ENCODE assay signal across 21 cellular contexts in the genomic region with DNA sequence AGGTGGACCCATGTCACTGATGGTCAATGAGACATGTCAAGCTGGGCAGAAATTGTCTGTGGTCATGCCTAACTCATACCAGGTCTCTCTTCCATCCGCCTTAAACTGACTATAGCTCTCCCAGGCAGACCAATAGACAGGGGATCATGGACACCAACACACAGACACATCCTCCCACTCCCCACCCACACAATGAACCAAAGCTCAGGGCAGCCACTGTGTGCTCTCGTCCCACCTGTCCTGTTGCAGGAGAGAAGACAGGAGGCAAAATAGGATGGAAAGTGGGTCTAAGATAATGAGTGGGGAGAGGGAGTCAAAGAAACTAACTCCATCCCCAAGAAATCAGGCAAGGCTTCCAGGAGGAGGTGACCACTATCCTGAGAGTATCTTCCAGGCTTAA. TPM values are rescaled to one million over a fixed set of nuclear protein-coding genes. Genes with fewer than 3 reads are reported as not detected.
DNase-seq lines count a peak whose midpoint lies in the region; ATAC-seq, FAIRE-seq and TF ChIP-seq lines count a peak whose summit lies in the region.
"Had no signal": no experiment of that assay in that cellular context is flagged by ENCODE, and none has a peak within 500 bp of the region (broad histone marks: within the 10 kb centered on the region; RNA-seq: fewer than 3 reads in every experiment).

No MANE protein-coding gene starts in this region.

- no peak overlapping the region for H3K9ac ChIP-seq in astrocyte (ENCODE audit: low read length)
- no peak overlapping the region for H3K9ac ChIP-seq in H9 (ENCODE audit: extremely low read depth, insufficient read length, low read length)
- H3K9ac ChIP-seq: BLaER1 treated with 17β-estradiol and CSF1 and Interleukin-3, amounts not matched to agents 10 nM and 100 nM had no signal

- no peaks in the 10 kb centered on the region for H3K9me3 Mint-ChIP-seq in natural killer cell treated with Interleukin-12 subunit alpha and Interleukin-12 subunit beta and Interleukin-15 and Interleukin-18, amount 100 ng/mL, for 72 hours
- H3K9me3 Mint-ChIP-seq in natural killer cell = no peaks in the 10 kb centered on the region
- H3K9me3 Mint-ChIP-seq in astrocyte (ENCODE audit: unreplicated experiment) = peaks cover 4% of the 10 kb centered on the region
- H3K9me3 Mint-ChIP-seq in glutamatergic neuron (ENCODE audit: unreplicated experiment) = peaks cover 6% of the 10 kb centered on the region
- no peaks in the 10 kb centered on the region for H3K9me3 Mint-ChIP-seq in H9
- no peaks in the 10 kb centered on the region for H3K9me3 Mint-ChIP-seq in activated naive CD4-positive, alpha-beta T cell treated with anti-CD3 and anti-CD28 coated beads, Interleukin-2, amount 50 U/mL, for 72 hours
- H3K9me3 Mint-ChIP-seq: CD4-positive, alpha-beta T cell; CD8-positive, alpha-beta memory T cell; GM23338 had no signal

- no peak overlapping the region for H3K4me3 ChIP-seq in astrocyte (ENCODE audit: insufficient read depth, low read depth, low read length)
- no peak overlapping the region for H3K4me3 ChIP-seq in osteoblast (ENCODE audit: insufficient read depth, low read length)
- H3K4me3 ChIP-seq: BLaER1 treated with 17β-estradiol and CSF1 and Interleukin-3, amounts not matched to agents 10 nM and 100 nM; GM23338 had no signal

- H3K9me3 ChIP-seq in astrocyte (ENCODE audit: insufficient read depth, low read depth, low read length) (no peaks in the 10 kb centered on the region), H9 (ENCODE audit: control insufficient read depth, low read depth, low read length) (no peaks in the 10 kb centered on the region), osteoblast (ENCODE audit: low read depth, low read length) (no peaks in the 10 kb centered on the region)
- H3K9me3 ChIP-seq: BE2C; BLaER1 treated with 17β-estradiol and CSF1 and Interleukin-3, amounts not matched to agents 10 nM and 100 nM had no signal

- DNase-seq in natural killer cell treated with Interleukin-12 subunit alpha and Interleukin-12 subunit beta and Interleukin-15 and Interleukin-18, amount 100 ng/mL, for 72 hours (ENCODE audit: low spot score) = peak; percentile 16
- DNase-seq in natural killer cell = no peak
- no peak for DNase-seq in astrocyte (ENCODE audit: low read depth)
- no peak for DNase-seq in glutamatergic neuron
- no peak for DNase-seq in H9
- no peak for DNase-seq in activated naive CD4-positive, alpha-beta T cell treated with anti-CD3 and anti-CD28 coated beads, Interleukin-2, amount 50 U/mL, for 72 hours (ENCODE audit: low spot score in 2 of 2)
- no peak for DNase-seq in DMS 273 treated with DMSO at 0.1 percent for 48 hours (lab: John Stamatoyannopoulos, UW)
- DNase-seq in osteoblast (ENCODE audit: insufficient read length, low spot score, missing footprints) = no peak
- DNase-seq: AML-193; BE2C; CD4-positive, alpha-beta T cell; CD8-positive, alpha-beta memory T cell; DND-41 had no signal

- H3K27ac ChIP-seq in astrocyte (ENCODE audit: low read depth, low read length) (no peak overlapping the region), H9 (ENCODE audit: insufficient read length, low read depth, low read length) (no peak overlapping the region), osteoblast (ENCODE audit: low read depth, low read length) (no peak overlapping the region)
- H3K27ac ChIP-seq: 22Rv1; BLaER1 treated with 17β-estradiol and CSF1 and Interleukin-3, amounts not matched to agents 10 nM and 100 nM had no signal

- no peak overlapping the region for H2AK5ac ChIP-seq in H9 (ENCODE audit: insufficient read length, low read length)

- H3K27me3 ChIP-seq in astrocyte (ENCODE audit: insufficient read depth, low read length) (peaks cover 42% of the 10 kb centered on the region), H9 (ENCODE audit: insufficient read depth, low read length) (peaks cover 7% of the 10 kb centered on the region; the same call in 1 of the 2 replicates), osteoblast (ENCODE audit: insufficient read depth, low read length) (peaks cover 51% of the 10 kb centered on the region)
- H3K27me3 ChIP-seq: BE2C had no signal

- H3K79me2 ChIP-seq in astrocyte (ENCODE audit: insufficient read depth, low read length) = no peaks in the 10 kb centered on the region
- no peaks in the 10 kb centered on the region for H3K79me2 ChIP-seq in H9 (ENCODE audit: insufficient read depth, low read length)
- no peaks in the 10 kb centered on the region for H3K79me2 ChIP-seq in osteoblast (ENCODE audit: insufficient read depth, low read length)

- H3T11ph ChIP-seq in H9 (ENCODE audit: low read length) = no peak overlapping the region

- no peak overlapping the region for H3K18ac ChIP-seq in H9 (ENCODE audit: insufficient read length, low read depth, low read length)

- peaks cover 33 to 42% of the 10 kb centered on the region in 2 donors for H3K27me3 Mint-ChIP-seq in natural killer cell treated with Interleukin-12 subunit alpha and Interleukin-12 subunit beta and Interleukin-15 and Interleukin-18, amount 100 ng/mL, for 72 hours
- H3K27me3 Mint-ChIP-seq in natural killer cell (ENCODE audit: low read depth in 2 of 2) (peaks cover 29 to 38% of the 10 kb centered on the region in 2 donors), astrocyte (ENCODE audit: low read depth, unreplicated experiment) (peaks cover 70% of the 10 kb centered on the region), glutamatergic neuron (ENCODE audit: unreplicated experiment) (peaks cover 11% of the 10 kb centered on the region), H9 (ENCODE audit: low read depth) (peaks cover 40% of the 10 kb centered on the region)

- WGBS in H9 (ENCODE audit: extremely low coverage, insufficient read length, low lambda C conversion rate) = no CpG with 5 or more reads among the region's 2 CpGs

- H3K36me3 ChIP-seq in astrocyte (ENCODE audit: insufficient read depth, low read length) = no peaks in the 10 kb centered on the region
- no peaks in the 10 kb centered on the region for H3K36me3 ChIP-seq in osteoblast (ENCODE audit: insufficient read depth, low read length)
- H3K36me3 ChIP-seq: BE2C; BLaER1 treated with 17β-estradiol and CSF1 and Interleukin-3, amounts not matched to agents 10 nM and 100 nM had no signal

- H2AFZ ChIP-seq in astrocyte (ENCODE audit: low read depth, low read length) (no peak overlapping the region), H9 (ENCODE audit: low read length) (no peak overlapping the region), osteoblast (ENCODE audit: low read length) (no peak overlapping the region)
- H2AFZ ChIP-seq: GM23338 had no signal

- no peak for TF ChIP-seq CTCF in natural killer cell (IDR thresholded peaks at IDR 0.05)
- no peak for TF ChIP-seq CTCF in astrocyte (IDR thresholded peaks at IDR 0.05; ENCODE audit: insufficient read depth, low read depth, low read length)
- TF ChIP-seq CTCF in glutamatergic neuron (IDR thresholded peaks at IDR 0.05; ENCODE audit: partially characterized antibody, unreplicated experiment) = no peak
- TF ChIP-seq CTCF in H9 (conservative IDR thresholded peaks at IDR 0.05) = no peak
- TF ChIP-seq CTCF in osteoblast (IDR thresholded peaks at IDR 0.05; ENCODE audit: extremely low read depth, low read depth, low read length) = no peak

- H3K4me2 ChIP-seq in astrocyte (ENCODE audit: low read length) (no peak overlapping the region), H9 (ENCODE audit: insufficient read depth, insufficient read length, low read length) (no peak overlapping the region), osteoblast (ENCODE audit: insufficient read depth, low read length) (no peak overlapping the region)
- H3K4me2 ChIP-seq: GM23338 had no signal

- H3K79me1 ChIP-seq in H9 (ENCODE audit: insufficient read depth, low read depth, low read length, poor library complexity, severe bottlenecking) = no peaks in the 10 kb centered on the region

- H3K56ac ChIP-seq in H9 (ENCODE audit: insufficient read length, low read depth, low read length) = no peak overlapping the region

- H4K91ac ChIP-seq in H9 (ENCODE audit: insufficient read length, low read depth, low read length) = no peak overlapping the region

- H3K4me1 ChIP-seq in astrocyte (ENCODE audit: insufficient read depth, low read length) (no peaks in the 10 kb centered on the region), H9 (ENCODE audit: insufficient read depth, low read length) (0 out of 2 replicates have a peak, but pooled peaks cover 2% of the 10 kb centered on the region), osteoblast (ENCODE audit: insufficient read depth, low read length) (no peaks in the 10 kb centered on the region)
- H3K4me1 ChIP-seq: BE2C had no signal

- H4K20me1 ChIP-seq in astrocyte (ENCODE audit: insufficient read depth, low read length) = no peaks in the 10 kb centered on the region
- no peaks in the 10 kb centered on the region for H4K20me1 ChIP-seq in H9 (ENCODE audit: control insufficient read depth, insufficient read depth, insufficient read length)
- no peaks in the 10 kb centered on the region for H4K20me1 ChIP-seq in osteoblast (ENCODE audit: insufficient read depth, low read length)
- H4K20me1 ChIP-seq: BLaER1 treated with 17β-estradiol and CSF1 and Interleukin-3, amounts not matched to agents 10 nM and 100 nM had no signal

- peaks cover 0 to 2% of the 10 kb centered on the region in 2 donors for H3K4me1 Mint-ChIP-seq in natural killer cell treated with Interleukin-12 subunit alpha and Interleukin-12 subunit beta and Interleukin-15 and Interleukin-18, amount 100 ng/mL, for 72 hours (ENCODE audit: low read depth in 2 of 2)
- H3K4me1 Mint-ChIP-seq in natural killer cell = peaks cover 5 to 9% of the 10 kb centered on the region in 2 donors
- peaks cover 1% of the 10 kb centered on the region for H3K4me1 Mint-ChIP-seq in astrocyte (ENCODE audit: low read depth, unreplicated experiment)
- H3K4me1 Mint-ChIP-seq in glutamatergic neuron (ENCODE audit: low read depth, unreplicated experiment) = peaks cover 6% of the 10 kb centered on the region
- H3K4me1 Mint-ChIP-seq in H9 = peaks cover 20 to 23% of the 10 kb centered on the region in 2 experiments

- no peak overlapping the region for H3K27ac Mint-ChIP-seq in natural killer cell treated with Interleukin-12 subunit alpha and Interleukin-12 subunit beta and Interleukin-15 and Interleukin-18, amount 100 ng/mL, for 72 hours
- H3K27ac Mint-ChIP-seq in natural killer cell = no peak overlapping the region
- H3K27ac Mint-ChIP-seq in astrocyte (ENCODE audit: unreplicated experiment) = peak overlapping the region; percentile 69
- H3K27ac Mint-ChIP-seq in glutamatergic neuron (ENCODE audit: unreplicated experiment) = peak overlapping the region; percentile 4
- no peak overlapping the region; a peak in 1 of 7 replicates for H3K27ac Mint-ChIP-seq in H9
- no peak overlapping the region for H3K27ac Mint-ChIP-seq in activated naive CD4-positive, alpha-beta T cell treated with anti-CD3 and anti-CD28 coated beads, Interleukin-2, amount 50 U/mL, for 72 hours
- H3K27ac Mint-ChIP-seq: CD14-positive monocyte; CD4-positive, alpha-beta T cell; CD8-positive, alpha-beta memory T cell; GM23338 had no signal

- no peak overlapping the region for H2BK120ac ChIP-seq in H9 (ENCODE audit: low read depth, low read length, poor library complexity, severe bottlenecking)

- H4K8ac ChIP-seq in H9 (replicated peaks; ENCODE audit: insufficient read length, low read depth, low read length) = no peak overlapping the region

- H4K5ac ChIP-seq in H9 (ENCODE audit: insufficient read length, low read depth, low read length) = no peak overlapping the region

- no peak overlapping the region for H2BK15ac ChIP-seq in H9 (ENCODE audit: low read depth, low read length)

- no peaks in the 10 kb centered on the region for H3K36me3 Mint-ChIP-seq in natural killer cell treated with Interleukin-12 subunit alpha and Interleukin-12 subunit beta and Interleukin-15 and Interleukin-18, amount 100 ng/mL, for 72 hours
- H3K36me3 Mint-ChIP-seq in natural killer cell = no peaks in the 10 kb centered on the region
- H3K36me3 Mint-ChIP-seq in astrocyte (ENCODE audit: low read depth, unreplicated experiment) = no peaks in the 10 kb centered on the region
- no peaks in the 10 kb centered on the region for H3K36me3 Mint-ChIP-seq in glutamatergic neuron (ENCODE audit: unreplicated experiment)
- no peaks in the 10 kb centered on the region; a peak in 1 of 7 replicates for H3K36me3 Mint-ChIP-seq in H9 (ENCODE audit: insufficient read depth in 1 of 3, low read depth in 3 of 3)
- H3K36me3 Mint-ChIP-seq in activated naive CD4-positive, alpha-beta T cell treated with anti-CD3 and anti-CD28 coated beads, Interleukin-2, amount 50 U/mL, for 72 hours = no peaks in the 10 kb centered on the region
- H3K36me3 Mint-ChIP-seq: CD14-positive monocyte had no signal

- H3K4ac ChIP-seq in H9 (ENCODE audit: low read depth, low read length) = no peak overlapping the region

- H2BK12ac ChIP-seq in H9 (ENCODE audit: insufficient read length, low read depth, low read length) = no peak overlapping the region

- no peak overlapping the region for H2BK5ac ChIP-seq in H9 (ENCODE audit: insufficient read length, low read length)

- FAIRE-seq in astrocyte (lab: Jason Lieb, UNC) = no peak
- FAIRE-seq: A204.1, D721Med, G401.6, H54 had no signal

- H3K23me2 ChIP-seq in H9 (ENCODE audit: insufficient read length, low read depth, low read length, poor library complexity, severe bottlenecking) = peaks cover 15% of the 10 kb centered on the region

- intact Hi-C loops in natural killer cell (cut with micrococcal nuclease) = no loop called here

- H3K4me3 Mint-ChIP-seq in natural killer cell treated with Interleukin-12 subunit alpha and Interleukin-12 subunit beta and Interleukin-15 and Interleukin-18, amount 100 ng/mL, for 72 hours = no peak overlapping the region
- H3K4me3 Mint-ChIP-seq in natural killer cell = no peak overlapping the region
- H3K4me3 Mint-ChIP-seq in astrocyte (ENCODE audit: unreplicated experiment) = no peak overlapping the region
- no peak overlapping the region for H3K4me3 Mint-ChIP-seq in glutamatergic neuron (ENCODE audit: unreplicated experiment)
- H3K4me3 Mint-ChIP-seq in H9 = no peak overlapping the region
- H3K4me3 Mint-ChIP-seq: CD4-positive, alpha-beta T cell; CD8-positive, alpha-beta memory T cell; GM23338 had no signal

- no peak overlapping the region for H3K23ac ChIP-seq in H9 (ENCODE audit: insufficient read length, low read depth, low read length)

- ATAC-seq in natural killer cell treated with Interleukin-12 subunit alpha and Interleukin-12 subunit beta and Interleukin-15 and Interleukin-18, amount 100 ng/mL, for 72 hours = no peak
- ATAC-seq in natural killer cell = no peak
- no peak for ATAC-seq in activated naive CD4-positive, alpha-beta T cell treated with anti-CD3 and anti-CD28 coated beads, Interleukin-2, amount 50 U/mL, for 72 hours
- ATAC-seq: GM23338 had no signal

- no peak overlapping the region for H3K14ac ChIP-seq in H9 (ENCODE audit: insufficient read depth, low read length)

- no peak overlapping the region for H2BK20ac ChIP-seq in H9 (ENCODE audit: low read depth, low read length, poor library complexity, severe bottlenecking)

RNA-seq across cellular contexts. Expression of a gene that starts 3.2 kb away (rescaled TPM):
- not detected for total RNA-seq in natural killer cell treated with Interleukin-12 subunit alpha and Interleukin-12 subunit beta and Interleukin-15 and Interleukin-18, amount 100 ng/mL, for 72 hours
- total RNA-seq in natural killer cell (not detected), astrocyte (not detected in 2 replicates), glutamatergic neuron (ENCODE audit: unreplicated experiment) (not detected), H9 (2021) (1.7 and 2.0 TPM in 2 replicates), osteoblast (not detected in 2 replicates)
- total RNA-seq in activated naive CD4-positive, alpha-beta T cell treated with anti-CD3 and anti-CD28 coated beads, Interleukin-2, amount 50 U/mL, for 72 hours = not detected
- total RNA-seq: CD4-positive, alpha-beta T cell; CD8-positive, alpha-beta memory T cell had no signal

RNA-seq across cellular contexts. Expression of a gene that starts 8.3 kb away (rescaled TPM):
- total RNA-seq in natural killer cell treated with Interleukin-12 subunit alpha and Interleukin-12 subunit beta and Interleukin-15 and Interleukin-18, amount 100 ng/mL, for 72 hours = not detected
- total RNA-seq in natural killer cell = not detected
- total RNA-seq in astrocyte = not detected in 2 replicates
- not detected for total RNA-seq in glutamatergic neuron (ENCODE audit: unreplicated experiment)
- 0.59 TPM in 1 of 2 replicates, not detected in the other for total RNA-seq in H9 (2021)
- not detected for total RNA-seq in activated naive CD4-positive, alpha-beta T cell treated with anti-CD3 and anti-CD28 coated beads, Interleukin-2, amount 50 U/mL, for 72 hours
- not detected in 2 replicates for total RNA-seq in osteoblast
- total RNA-seq: CD4-positive, alpha-beta T cell; CD8-positive, alpha-beta memory T cell; GM23338 had no signal

RNA-seq across cellular contexts. Expression of a gene that starts 43.2 kb away (rescaled TPM):
- under 1 TPM; 0.47 to 0.64 TPM for total RNA-seq in natural killer cell treated with Interleukin-12 subunit alpha and Interleukin-12 subunit beta and Interleukin-15 and Interleukin-18, amount 100 ng/mL, for 72 hours
- total RNA-seq in natural killer cell (1 to 10 TPM in 1 of 3 donors, under 1 TPM in 2; 0.75 to 2.0 (median 0.85) TPM), astrocyte (7.6 and 8.0 TPM in 2 replicates), glutamatergic neuron (ENCODE audit: unreplicated experiment) (51.6 TPM), H9 (2021) (16.3 and 17.9 TPM in 2 replicates), osteoblast (0.59 and 0.72 TPM in 2 replicates)
- total RNA-seq in activated naive CD4-positive, alpha-beta T cell treated with anti-CD3 and anti-CD28 coated beads, Interleukin-2, amount 50 U/mL, for 72 hours = 1 to 10 TPM; 4.6 to 6.0 TPM

RNA-seq across cellular contexts. Expression of a gene that starts 53.9 kb away (rescaled TPM):
- total RNA-seq in natural killer cell treated with Interleukin-12 subunit alpha and Interleukin-12 subunit beta and Interleukin-15 and Interleukin-18, amount 100 ng/mL, for 72 hours = 1 to 10 TPM in 1 of 2 donors, under 1 TPM in 1; 0.70 to 1.9 TPM
- total RNA-seq in natural killer cell (1 to 10 TPM in 2 of 3 donors, under 1 TPM in 1; 0.92 to 1.7 (median 1.1) TPM), astrocyte (0.91 and 1.0 TPM in 2 replicates), glutamatergic neuron (ENCODE audit: unreplicated experiment) (0.49 TPM), H9 (2021) (3.7 and 4.1 TPM in 2 replicates), osteoblast (0.36 and 0.59 TPM in 2 replicates)
- total RNA-seq in activated naive CD4-positive, alpha-beta T cell treated with anti-CD3 and anti-CD28 coated beads, Interleukin-2, amount 50 U/mL, for 72 hours = 1 to 10 TPM in 1 of 2 donors, under 1 TPM in 1; 0.18 to 3.0 TPM

Comparison
In these comparisons a context has a peak if more than half of its experiments do, and no peak if none do; other contexts are left out.
1. H3K27ac Mint-ChIP-seq: peak in astrocyte (single experiment) and glutamatergic neuron (single experiment); none in natural killer cell treated with Interleukin-12 subunit alpha and Interleukin-12 subunit beta and Interleukin-15 and Interleukin-18, amount 100 ng/mL, for 72 hours (0 of 2), natural killer cell (0 of 2), H9 (0 of 3) and activated naive CD4-positive, alpha-beta T cell treated with anti-CD3 and anti-CD28 coated beads, Interleukin-2, amount 50 U/mL, for 72 hours (0 of 2).